In the genomic region with DNA sequence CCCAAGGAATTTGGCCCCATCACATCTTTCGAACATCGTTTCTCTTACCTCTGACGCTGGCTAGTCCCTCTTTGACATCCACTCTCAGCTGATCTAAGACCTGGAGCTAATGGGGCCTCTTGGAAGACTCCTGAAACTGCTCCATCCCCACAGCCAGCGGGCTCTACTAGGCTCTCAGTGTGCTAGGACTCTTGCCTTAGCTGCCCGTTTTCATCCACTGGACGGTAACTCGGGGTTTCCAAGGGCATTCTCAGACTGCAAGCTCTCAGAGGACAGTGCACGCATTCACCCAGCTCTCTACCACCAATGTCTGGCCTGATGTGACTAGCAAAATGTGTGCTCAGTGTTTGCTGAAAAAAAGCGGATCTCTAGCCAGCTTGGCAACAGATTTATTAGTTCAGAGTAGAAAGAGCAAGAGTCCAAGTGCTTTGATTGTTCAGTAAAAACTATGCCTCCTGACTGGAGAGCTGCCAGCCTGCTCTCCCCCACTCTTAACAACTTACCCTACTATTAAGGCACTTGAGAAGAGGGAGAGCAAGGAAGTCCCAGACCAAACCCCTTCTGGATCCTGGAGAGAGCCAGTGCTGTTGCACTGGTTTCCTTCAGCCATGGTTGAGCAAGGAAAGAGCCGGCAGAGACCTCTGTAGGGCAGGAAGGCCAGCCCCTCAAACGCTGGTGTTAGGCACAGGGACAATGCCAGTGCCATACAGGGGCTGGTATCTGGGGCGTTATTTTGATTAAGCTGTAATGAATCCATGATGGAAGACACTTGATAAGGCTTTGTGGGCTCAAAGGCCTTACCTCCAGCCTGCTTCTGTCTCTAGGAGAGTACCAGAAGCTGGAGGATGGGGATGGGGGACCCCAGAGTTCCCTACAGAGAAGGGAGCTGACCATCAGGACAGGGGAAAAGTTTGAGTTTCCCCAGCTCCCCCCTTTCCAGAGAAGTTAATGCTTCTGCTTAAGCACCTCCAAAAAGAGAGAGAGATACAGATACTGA, we compare ENCODE assay signal across 1 cellular context.
TF ChIP-seq lines count a peak whose summit lies in the region.

No MANE protein-coding gene starts in this region.

TF ChIP-seq in IMR-90, 13 proteins besides CTCF, POLR2A, EP300 and RAD21:
- TF ChIP-seq CHD1 (IDR thresholded peaks at IDR 0.05; ENCODE audit: low read depth, low read length) = no peak
- TF ChIP-seq BHLHE40 (IDR thresholded peaks at IDR 0.05; ENCODE audit: low read depth, low read length) = no peak
- TF ChIP-seq, protein P1, sequence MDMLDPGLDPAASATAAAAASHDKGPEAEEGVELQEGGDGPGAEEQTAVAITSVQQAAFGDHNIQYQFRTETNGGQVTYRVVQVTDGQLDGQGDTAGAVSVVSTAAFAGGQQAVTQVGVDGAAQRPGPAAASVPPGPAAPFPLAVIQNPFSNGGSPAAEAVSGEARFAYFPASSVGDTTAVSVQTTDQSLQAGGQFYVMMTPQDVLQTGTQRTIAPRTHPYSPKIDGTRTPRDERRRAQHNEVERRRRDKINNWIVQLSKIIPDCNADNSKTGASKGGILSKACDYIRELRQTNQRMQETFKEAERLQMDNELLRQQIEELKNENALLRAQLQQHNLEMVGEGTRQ (IDR thresholded peaks at IDR 0.05; ENCODE audit: low read depth, low read length) = no peak
- TF ChIP-seq RFX5 (IDR thresholded peaks at IDR 0.05; ENCODE audit: low read depth, low read length) = no peak
- no peak for TF ChIP-seq FOS (IDR thresholded peaks at IDR 0.05; ENCODE audit: low read depth, low read length)
- TF ChIP-seq RCOR1 (IDR thresholded peaks at IDR 0.05; ENCODE audit: insufficient replicate concordance, low read length) = no peak
- TF ChIP-seq, protein P2, sequence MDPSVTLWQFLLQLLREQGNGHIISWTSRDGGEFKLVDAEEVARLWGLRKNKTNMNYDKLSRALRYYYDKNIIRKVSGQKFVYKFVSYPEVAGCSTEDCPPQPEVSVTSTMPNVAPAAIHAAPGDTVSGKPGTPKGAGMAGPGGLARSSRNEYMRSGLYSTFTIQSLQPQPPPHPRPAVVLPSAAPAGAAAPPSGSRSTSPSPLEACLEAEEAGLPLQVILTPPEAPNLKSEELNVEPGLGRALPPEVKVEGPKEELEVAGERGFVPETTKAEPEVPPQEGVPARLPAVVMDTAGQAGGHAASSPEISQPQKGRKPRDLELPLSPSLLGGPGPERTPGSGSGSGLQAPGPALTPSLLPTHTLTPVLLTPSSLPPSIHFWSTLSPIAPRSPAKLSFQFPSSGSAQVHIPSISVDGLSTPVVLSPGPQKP (IDR thresholded peaks at IDR 0.05; ENCODE audit: borderline replicate concordance, low read depth, low read length) = no peak
- no peak for TF ChIP-seq NFE2L2 (IDR thresholded peaks at IDR 0.05; ENCODE audit: low read depth, low read length)
- no peak for TF ChIP-seq CEBPB (IDR thresholded peaks at IDR 0.05; ENCODE audit: low read depth, low read length)
- no peak for TF ChIP-seq MAZ (IDR thresholded peaks at IDR 0.05; ENCODE audit: borderline replicate concordance, low read depth, low read length)
- no peak for TF ChIP-seq SMC3 (IDR thresholded peaks at IDR 0.05; ENCODE audit: low read depth, low read length)
- no peak for TF ChIP-seq MAFK (IDR thresholded peaks at IDR 0.05; ENCODE audit: low read depth, low read length)
- no peak for TF ChIP-seq MXI1 (IDR thresholded peaks at IDR 0.05; ENCODE audit: borderline replicate concordance, low read depth, low read length)
TF ChIP-seq in IMR-90: peak in this region for 0.
